Comparison of ENCODE assay signal across 22 cellular contexts in the genomic region with DNA sequence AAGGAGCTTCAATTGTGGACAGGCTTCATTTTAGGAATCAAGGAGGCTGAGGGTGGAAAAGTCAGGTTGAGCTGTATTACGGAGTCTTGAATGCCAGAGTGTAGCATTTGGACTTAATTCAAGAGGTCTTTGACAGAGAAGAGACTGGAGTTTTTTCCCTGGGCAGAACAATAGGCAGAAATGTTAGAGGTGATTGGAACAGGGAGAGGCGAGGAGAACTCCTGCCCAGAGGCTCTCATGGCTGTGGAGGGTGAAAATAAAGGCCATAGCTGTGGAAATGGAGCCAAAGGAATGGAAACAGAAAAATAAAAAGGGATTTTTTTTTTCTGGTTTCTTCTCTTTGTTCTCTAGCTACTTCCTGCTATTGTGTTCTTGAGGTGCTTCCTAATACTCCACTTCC. TPM values are rescaled to one million over a fixed set of nuclear protein-coding genes. Genes with fewer than 3 reads are reported as not detected.
A peak's percentile ranks its signal among the peaks of the same experiment; 100 is the strongest.
DNase-seq lines count a peak whose midpoint lies in the region; ATAC-seq lines count a peak whose summit lies in the region.
"Had no signal": no experiment of that assay in that cellular context is flagged by ENCODE, and none has a peak within 500 bp of the region (broad histone marks: within the 10 kb centered on the region; RNA-seq: fewer than 3 reads in every experiment).

No MANE protein-coding gene starts in this region.

- H3K27ac ChIP-seq in KOPT-K1 (ENCODE audit: low read depth, low read length, poor library complexity, severe bottlenecking), result peak overlapping the region; percentile 96
- no peak overlapping the region for H3K27ac ChIP-seq in naive thymus-derived CD4-positive, alpha-beta T cell (ENCODE audit: low read depth, low read length)

- peaks cover 7% of the 10 kb centered on the region for H3K36me3 Mint-ChIP-seq in activated CD4-positive, alpha-beta T cell treated with anti-CD3 and anti-CD28 coated beads, Interleukin-2, amount 10 ng/mL, durations not matched to agents 7 days and 5 days (ENCODE audit: low read depth)
- peaks cover 13% of the 10 kb centered on the region for H3K36me3 Mint-ChIP-seq in activated naive CD8-positive, alpha-beta T cell treated with anti-CD3 and anti-CD28 coated beads for 36 hours
- H3K36me3 Mint-ChIP-seq in naive thymus-derived CD4-positive, alpha-beta T cell, result peaks cover 0 to 5% (median 3%) of the 10 kb centered on the region in 5 donors
- H3K36me3 Mint-ChIP-seq: CD8-positive, alpha-beta T cell had no signal

- no peak for ATAC-seq in naive thymus-derived CD4-positive, alpha-beta T cell
- ATAC-seq in HG02973 (IDR thresholded peaks at IDR 0.05; ENCODE audit: unreplicated experiment), result no peak
- ATAC-seq: CD8-positive, alpha-beta T cell; HCT116; HepG2 had no signal

- no peaks in the 10 kb centered on the region for H3K9me3 Mint-ChIP-seq in activated CD4-positive, alpha-beta T cell treated with anti-CD3 and anti-CD28 coated beads, Interleukin-2, amount 10 ng/mL, durations not matched to agents 7 days and 5 days
- peaks cover 10% of the 10 kb centered on the region for H3K9me3 Mint-ChIP-seq in activated naive CD8-positive, alpha-beta T cell treated with anti-CD3 and anti-CD28 coated beads for 36 hours
- H3K9me3 Mint-ChIP-seq in naive thymus-derived CD4-positive, alpha-beta T cell, result peaks cover 0 to 14% (median 3%) of the 10 kb centered on the region in 11 donors
- H3K9me3 Mint-ChIP-seq: CD8-positive, alpha-beta T cell had no signal

- CTCF ChIA-PET in activated CD4-positive, alpha-beta T cell treated with anti-CD3 and anti-CD28 coated beads, Interleukin-2, amount 10 ng/mL, durations not matched to agents 7 days and 5 days (lab: Charles Lee), result interaction anchor here (0.9 kb wide), 2 partner anchors 15 to 24 kb away, joined by 3 to 4 read pairs; no protein-coding TSS in a partner anchor
- CTCF ChIA-PET in naive thymus-derived CD4-positive, alpha-beta T cell (lab: Charles Lee), result interaction anchor here (2.0 kb wide), 1 partner anchor 30 kb away, joined by 9 read pairs; no protein-coding TSS in a partner anchor

- H3K4me1 ChIP-seq in naive thymus-derived CD4-positive, alpha-beta T cell (ENCODE audit: control insufficient read depth in 2 of 2, insufficient read depth in 2 of 2, low read length in 2 of 2), result peaks cover 0 to 18% of the 10 kb centered on the region in 2 donors

- no peaks in the 10 kb centered on the region for H3K36me3 ChIP-seq in KOPT-K1 (ENCODE audit: insufficient read depth, low read length)
- H3K36me3 ChIP-seq in naive thymus-derived CD4-positive, alpha-beta T cell (ENCODE audit: control insufficient read depth in 2 of 3, insufficient read depth in 3 of 3, low read length in 3 of 3), result no peaks in the 10 kb centered on the region

- peaks cover 36% of the 10 kb centered on the region for H3K4me1 Mint-ChIP-seq in activated CD4-positive, alpha-beta T cell treated with anti-CD3 and anti-CD28 coated beads, Interleukin-2, amount 10 ng/mL, durations not matched to agents 7 days and 5 days
- peaks cover 36% of the 10 kb centered on the region for H3K4me1 Mint-ChIP-seq in activated naive CD8-positive, alpha-beta T cell treated with anti-CD3 and anti-CD28 coated beads for 36 hours
- H3K4me1 Mint-ChIP-seq in naive thymus-derived CD4-positive, alpha-beta T cell, result peaks cover 23 to 40% (median 35%) of the 10 kb centered on the region in 7 donors

- intact Hi-C loops in naive thymus-derived CD4-positive, alpha-beta T cell (cut with micrococcal nuclease), result loop anchor here in 1 of 2 donors (2.0 kb wide), 1 partner anchor 51 kb away; a partner anchor contains a TSS

- peak overlapping the region; percentile 12 for H3K4me3 Mint-ChIP-seq in activated CD4-positive, alpha-beta T cell treated with anti-CD3 and anti-CD28 coated beads, Interleukin-2, amount 10 ng/mL, durations not matched to agents 7 days and 5 days
- peak overlapping the region; percentile 29 for H3K4me3 Mint-ChIP-seq in activated naive CD8-positive, alpha-beta T cell treated with anti-CD3 and anti-CD28 coated beads for 36 hours
- H3K4me3 Mint-ChIP-seq in naive thymus-derived CD4-positive, alpha-beta T cell, result peak overlapping the region in 8 of 10 donors; percentile 20 to 85 (median 64)

- no peaks in the 10 kb centered on the region for H3K27me3 ChIP-seq in naive thymus-derived CD4-positive, alpha-beta T cell (ENCODE audit: control insufficient read depth in 2 of 2, insufficient read depth in 2 of 2, low read length in 2 of 2)

- peak overlapping the region; percentile 25 for H3K27ac Mint-ChIP-seq in activated CD4-positive, alpha-beta T cell treated with anti-CD3 and anti-CD28 coated beads, Interleukin-2, amount 10 ng/mL, durations not matched to agents 7 days and 5 days
- peak overlapping the region; percentile 75 for H3K27ac Mint-ChIP-seq in activated naive CD8-positive, alpha-beta T cell treated with anti-CD3 and anti-CD28 coated beads for 36 hours
- H3K27ac Mint-ChIP-seq in naive thymus-derived CD4-positive, alpha-beta T cell, result peak overlapping the region in 5 of 9 donors; percentile 20 to 75 (median 62)

- peaks cover 11% of the 10 kb centered on the region for H3K9me3 ChIP-seq in KOPT-K1 (ENCODE audit: insufficient read depth, low read length, poor library complexity, severe bottlenecking)
- no peaks in the 10 kb centered on the region for H3K9me3 ChIP-seq in naive thymus-derived CD4-positive, alpha-beta T cell (ENCODE audit: control insufficient read depth in 2 of 3, low read length in 3 of 3)
- H3K9me3 ChIP-seq: SK-N-SH had no signal

- no peak overlapping the region for H3K4me3 ChIP-seq in naive thymus-derived CD4-positive, alpha-beta T cell (ENCODE audit: low read length)

- POLR2A ChIA-PET in activated CD4-positive, alpha-beta T cell treated with anti-CD3 and anti-CD28 coated beads, Interleukin-2, amount 10 ng/mL, durations not matched to agents 7 days and 5 days (lab: Charles Lee), result no interaction called here
- POLR2A ChIA-PET in naive thymus-derived CD4-positive, alpha-beta T cell (lab: Charles Lee), result interaction anchor here (1.1 kb wide), 1 partner anchor 696 kb away, joined by 3 read pairs; no protein-coding TSS in a partner anchor

- peaks cover 5% of the 10 kb centered on the region for H3K27me3 Mint-ChIP-seq in activated CD4-positive, alpha-beta T cell treated with anti-CD3 and anti-CD28 coated beads, Interleukin-2, amount 10 ng/mL, durations not matched to agents 7 days and 5 days
- no peaks in the 10 kb centered on the region for H3K27me3 Mint-ChIP-seq in activated naive CD8-positive, alpha-beta T cell treated with anti-CD3 and anti-CD28 coated beads for 36 hours
- H3K27me3 Mint-ChIP-seq in naive thymus-derived CD4-positive, alpha-beta T cell, result peaks cover 0 to 5% (median 0%) of the 10 kb centered on the region in 5 donors

- DNase-seq in activated CD4-positive, alpha-beta T cell treated with anti-CD3 and anti-CD28 coated beads, Interleukin-2, amount 10 ng/mL, durations not matched to agents 7 days and 5 days, result no peak
- DNase-seq in activated CD4-positive, alpha-beta T cell treated with anti-CD3 and anti-CD28 coated beads for 48 hours, result no peak
- no peak for DNase-seq in activated naive CD8-positive, alpha-beta T cell treated with anti-CD3 and anti-CD28 coated beads for 36 hours
- DNase-seq in naive thymus-derived CD4-positive, alpha-beta T cell, result no peak
- DNase-seq in islet precursor cell (no peak), NCI-H774 (lab: John Stamatoyannopoulos, UW) (no peak)
- DNase-seq: Calu3; CD8-positive, alpha-beta T cell; EL; GOT3; NCI-H1436 treated with DMSO at 0.1 percent for 48 hours; NCI-H2029; NCI-H2171; NCI-H526 treated with DMSO at 0.1 percent for 48 hours; Right ventricle myocardium superior; SK-N-SH had no signal

RNA-seq across cellular contexts. Expression of a gene that starts 3.7 kb away (rescaled TPM):
- total RNA-seq in activated CD4-positive, alpha-beta T cell treated with anti-CD3 and anti-CD28 coated beads, Interleukin-2, amount 10 ng/mL, durations not matched to agents 7 days and 5 days, result not detected
- total RNA-seq in activated naive CD8-positive, alpha-beta T cell treated with anti-CD3 and anti-CD28 coated beads for 36 hours, result 1 to 10 TPM in 1 of 2 experiments, under 1 TPM in 1; 0.62 to 1.2 TPM
- not detected for total RNA-seq in naive thymus-derived CD4-positive, alpha-beta T cell
- polyA plus RNA-seq in naive thymus-derived CD4-positive, alpha-beta T cell, result not detected
- total RNA-seq: CD8-positive, alpha-beta T cell; HepG2; OCI-LY7; Right ventricle myocardium superior had no signal
- polyA plus RNA-seq: BJ, HepG2, SK-N-SH had no signal

RNA-seq across cellular contexts. Expression of a gene that starts 50.0 kb away (rescaled TPM):
- total RNA-seq in activated CD4-positive, alpha-beta T cell treated with anti-CD3 and anti-CD28 coated beads, Interleukin-2, amount 10 ng/mL, durations not matched to agents 7 days and 5 days, result 10 to 100 TPM; 15.0 to 17.1 TPM
- 1 to 10 TPM; 5.2 to 5.3 TPM for total RNA-seq in activated naive CD8-positive, alpha-beta T cell treated with anti-CD3 and anti-CD28 coated beads for 36 hours
- total RNA-seq in naive thymus-derived CD4-positive, alpha-beta T cell, result 10 to 100 TPM in 4 of 5 experiments, 1 to 10 TPM in 1; 9.3 to 15.2 (median 13.6) TPM
- polyA plus RNA-seq in naive thymus-derived CD4-positive, alpha-beta T cell, result 1 to 10 TPM; 7.6 to 7.9 TPM
- total RNA-seq: HepG2, OCI-LY7 had no signal
- polyA plus RNA-seq: HepG2 had no signal

Comparison
In these comparisons a context has a peak if more than half of its experiments do, and no peak if none do; other contexts are left out.
1. H3K27ac Mint-ChIP-seq: peak in every context shown above with its lines; median percentile 75 in activated naive CD8-positive, alpha-beta T cell treated with anti-CD3 and anti-CD28 coated beads for 36 hours; 62 in naive thymus-derived CD4-positive, alpha-beta T cell; 25 in activated CD4-positive, alpha-beta T cell treated with anti-CD3 and anti-CD28 coated beads, Interleukin-2, amount 10 ng/mL, durations not matched to agents 7 days and 5 days.
2. H3K4me3 Mint-ChIP-seq: peak in every context shown above with its lines; median percentile 64 in naive thymus-derived CD4-positive, alpha-beta T cell; 29 in activated naive CD8-positive, alpha-beta T cell treated with anti-CD3 and anti-CD28 coated beads for 36 hours; 12 in activated CD4-positive, alpha-beta T cell treated with anti-CD3 and anti-CD28 coated beads, Interleukin-2, amount 10 ng/mL, durations not matched to agents 7 days and 5 days.